ENCODE assay signal across 4 cellular contexts in genomic region chr12:52771088-52771487, GRCh38. TPM values are rescaled to one million over a fixed set of nuclear protein-coding genes. Genes with fewer than 3 reads are reported as not detected.
"Had no signal": no experiment of that assay in that cellular context is flagged by ENCODE, and none has a peak within 500 bp of the region (broad histone marks: within the 10 kb centered on the region; RNA-seq: fewer than 3 reads in every experiment).

No MANE protein-coding gene starts in this region.

- DNase-seq: GDM1, GF-D8 had no signal

- H3K4me3 ChIP-seq: GM12878 had no signal

- ATAC-seq: GM12878 had no signal

RNA-seq across cellular contexts. Expression of gene KRT76, which starts 6.1 kb away (rescaled TPM):
- total RNA-seq: G401, GM12878 had no signal

RNA-seq across cellular contexts. Expression of gene KRT3, which starts 24.8 kb away (rescaled TPM):
- total RNA-seq: G401, GM12878 had no signal

RNA-seq across cellular contexts. Expression of gene KRT4, which starts 42.8 kb away (rescaled TPM):
- total RNA-seq: G401, GM12878 had no signal
